Comparison of ENCODE assay signal across 16 cellular contexts in the genomic region with DNA sequence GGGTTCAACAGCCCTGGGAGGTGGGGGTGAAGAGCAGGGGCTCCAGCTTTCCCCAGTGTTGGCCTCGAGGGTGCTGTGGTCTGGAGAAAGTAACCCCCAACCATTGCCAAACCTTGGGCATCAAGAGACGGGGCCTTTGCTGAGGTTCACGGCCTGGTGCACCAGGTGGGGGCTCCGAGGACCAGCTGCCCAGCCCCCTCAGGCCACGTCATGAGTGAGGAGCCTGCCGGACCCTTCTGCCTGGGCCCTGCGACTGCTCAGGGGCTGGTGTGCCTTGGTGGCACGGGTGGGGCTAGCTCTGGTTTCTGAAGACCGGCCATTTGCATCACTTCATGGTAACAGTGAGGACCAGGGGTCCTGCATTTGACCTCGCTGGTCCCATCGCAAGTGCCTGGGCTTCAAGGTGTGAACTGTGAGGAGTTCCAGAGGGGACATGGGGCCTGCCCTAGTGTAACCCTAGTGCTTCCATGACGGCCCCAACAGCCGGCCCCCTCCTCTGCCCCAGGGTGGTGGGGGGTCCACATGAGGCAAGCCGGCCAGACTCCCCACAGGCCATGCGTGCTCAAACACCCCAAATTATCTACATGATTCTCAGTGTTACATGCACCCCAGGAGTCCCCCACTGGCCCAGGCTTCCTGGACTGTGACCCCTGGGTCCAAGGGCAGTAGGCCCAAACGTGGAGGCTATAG. TPM values are rescaled to one million over a fixed set of nuclear protein-coding genes. Genes with fewer than 3 reads are reported as not detected.
DNase-seq lines count a peak whose midpoint lies in the region; ATAC-seq and TF ChIP-seq lines count a peak whose summit lies in the region.
"Had no signal": no experiment of that assay in that cellular context is flagged by ENCODE, and none has a peak within 500 bp of the region (broad histone marks: within the 10 kb centered on the region; RNA-seq: fewer than 3 reads in every experiment).

No MANE protein-coding gene starts in this region.

- dilution Hi-C loops in mammary epithelial cell (cut with HindIII; ENCODE audit: low sequenced_read_pairs), result loop anchor here (5.0 kb wide), 2 partner anchors 76 to 106 kb away; no protein-coding TSS in a partner anchor

- H3K4me1 ChIP-seq in lower lobe of right lung, result peaks cover 10% of the 10 kb centered on the region
- H3K4me1 ChIP-seq in spleen, result peaks cover 0 to 32% (median 15%) of the 10 kb centered on the region in 6 donors
- peaks cover 12% of the 10 kb centered on the region for H3K4me1 ChIP-seq in mammary epithelial cell (ENCODE audit: insufficient read depth, low read length)

- H3K27ac ChIP-seq in lower lobe of right lung (no peak overlapping the region), spleen (no peak overlapping the region), mammary epithelial cell (ENCODE audit: insufficient read depth, low read depth, low read length) (no peak overlapping the region)
- H3K27ac ChIP-seq: 22Rv1, C4-2B had no signal

- no peak overlapping the region for H3K9ac ChIP-seq in mammary epithelial cell (ENCODE audit: insufficient read depth, low read length)

- peaks cover 2% of the 10 kb centered on the region for H3K4me1 Mint-ChIP-seq in activated CD8-positive, alpha-beta memory T cell treated with anti-CD3 and anti-CD28 coated beads, Interleukin-2, amount 10 ng/mL, durations not matched to agents 7 days and 5 days
- H3K4me1 Mint-ChIP-seq in chondrocyte (ENCODE audit: low read depth), result peaks cover 4% of the 10 kb centered on the region

- H3K36me3 ChIP-seq in lower lobe of right lung (no peaks in the 10 kb centered on the region), spleen (no peaks in the 10 kb centered on the region), mammary epithelial cell (ENCODE audit: insufficient read depth, low read length) (no peaks in the 10 kb centered on the region)
- H3K36me3 ChIP-seq: MG63 had no signal

- no peaks in the 10 kb centered on the region for H4K20me1 ChIP-seq in mammary epithelial cell (ENCODE audit: insufficient read depth, low read length)

- in situ Hi-C loops in mammary epithelial cell (cut with MboI; ENCODE audit: low sequenced_read_pairs in 2 of 2), result loop anchor here in 1 of 2 donors (5.0 kb wide), 1 partner anchor 186 kb away; the partner anchor contains the start of gene FAAP20

- H3K79me2 ChIP-seq in mammary epithelial cell (ENCODE audit: insufficient read depth, low read length), result no peaks in the 10 kb centered on the region

- no peak overlapping the region for H3K27ac Mint-ChIP-seq in activated CD8-positive, alpha-beta memory T cell treated with anti-CD3 and anti-CD28 coated beads, Interleukin-2, amount 10 ng/mL, durations not matched to agents 7 days and 5 days
- H3K27ac Mint-ChIP-seq in chondrocyte (ENCODE audit: unreplicated experiment), result no peak overlapping the region

- H3K9me3 ChIP-seq in lower lobe of right lung (no peaks in the 10 kb centered on the region), spleen (no peaks in the 10 kb centered on the region), mammary epithelial cell (replicated peaks; ENCODE audit: insufficient read depth, low read length) (no peaks in the 10 kb centered on the region)
- H3K9me3 ChIP-seq: MG63 had no signal

- no peaks in the 10 kb centered on the region for H3K27me3 Mint-ChIP-seq in activated CD8-positive, alpha-beta memory T cell treated with anti-CD3 and anti-CD28 coated beads, Interleukin-2, amount 10 ng/mL, durations not matched to agents 7 days and 5 days
- H3K27me3 Mint-ChIP-seq in chondrocyte (ENCODE audit: low read depth), result no peaks in the 10 kb centered on the region

- H3K27me3 ChIP-seq in lower lobe of right lung (ENCODE audit: low read depth) (no peaks in the 10 kb centered on the region), spleen (replicated peaks in 1 of 7) (no peaks in the 10 kb centered on the region), mammary epithelial cell (ENCODE audit: insufficient read depth, low read length) (no peaks in the 10 kb centered on the region)
- H3K27me3 ChIP-seq: MG63 had no signal

- CTCF ChIA-PET in activated CD8-positive, alpha-beta memory T cell treated with anti-CD3 and anti-CD28 coated beads, Interleukin-2, amount 10 ng/mL, durations not matched to agents 7 days and 5 days (lab: Charles Lee), result interaction anchor here (1.0 to 7.1 kb wide), 4 partner anchors 63 to 204 kb away, joined by 4 to 217 read pairs (median 6); partner anchors contain the start of gene FAAP20
- CTCF ChIA-PET in mammary epithelial cell (lab: Charles Lee; ENCODE audit: low non-redundant PET), result no interaction called here

- peak; percentile 13 for DNase-seq in activated CD8-positive, alpha-beta memory T cell treated with anti-CD3 and anti-CD28 coated beads, Interleukin-2, amount 50 U/mL, for 4 hours
- DNase-seq in activated CD8-positive, alpha-beta memory T cell treated with anti-CD3 and anti-CD28 coated beads, Interleukin-2, amount 10 ng/mL, durations not matched to agents 7 days and 5 days, result no peak
- DNase-seq in chondrocyte (ENCODE audit: low spot score) (peak; percentile 82), lower lobe of right lung (peak; percentile 14), spleen (peak; percentile 56), islet precursor cell (no peak), germinal center (ENCODE audit: low spot score) (no peak), mammary epithelial cell (no peak)
- DNase-seq: AML-193, DND-41, Karpas-422, MG63, NCI-H1436 treated with DMSO at 0.1 percent for 48 hours, NCI-H2029 had no signal

- intact Hi-C loops in lower lobe of right lung (cut with DNase I), result no loop called here
- intact Hi-C loops in spleen (cut with DNase I; ENCODE audit: low total_unique reads), result no loop called here
- intact Hi-C loops in mammary epithelial cell (cut with micrococcal nuclease), result loop anchor here (10.0 kb wide), 1 partner anchor 53 kb away; no protein-coding TSS in a partner anchor

- H3K36me3 Mint-ChIP-seq in activated CD8-positive, alpha-beta memory T cell treated with anti-CD3 and anti-CD28 coated beads, Interleukin-2, amount 10 ng/mL, durations not matched to agents 7 days and 5 days, result no peaks in the 10 kb centered on the region
- no peaks in the 10 kb centered on the region for H3K36me3 Mint-ChIP-seq in chondrocyte (ENCODE audit: low read depth)

- no peak overlapping the region for H3K4me3 ChIP-seq in lower lobe of right lung
- H3K4me3 ChIP-seq in spleen, result no peak overlapping the region
- no peak overlapping the region for H3K4me3 ChIP-seq in mammary epithelial cell (replicated peaks in 1 of 3; ENCODE audit: insufficient read depth in 1 of 3, low read depth in 2 of 3, low read length in 3 of 3)
- H3K4me3 ChIP-seq: MG63 had no signal

- TF ChIP-seq CTCF in chondrocyte (IDR thresholded peaks at IDR 0.05), result no peak
- TF ChIP-seq CTCF in lower lobe of right lung (IDR thresholded peaks at IDR 0.05), result no peak
- TF ChIP-seq CTCF in spleen (IDR thresholded peaks at IDR 0.05 in 8 of 11, conservative IDR thresholded peaks at IDR 0.05 in 3 of 11), result no peak
- TF ChIP-seq CTCF in mammary epithelial cell (conservative IDR thresholded peaks at IDR 0.05 in 1 of 2, IDR thresholded peaks at IDR 0.05 in 1 of 2; ENCODE audit: extremely low read depth in 1 of 2, insufficient read depth in 1 of 2, low read depth in 1 of 2, low read length in 2 of 2), result no peak

- no peak for ATAC-seq in activated CD8-positive, alpha-beta memory T cell treated with anti-CD3 and anti-CD28 coated beads, Interleukin-2, amount 10 ng/mL, durations not matched to agents 7 days and 5 days
- no peak for ATAC-seq in lower lobe of right lung

- WGBS in spleen, 5 donors, result 85 to 92% (median 88%) methylated on average over 13 to 16 of the region's 16 CpGs
- WGBS in mammary epithelial cell (ENCODE audit: low coverage, missing lambda C conversion rate), result 79% methylated on average over 10 of the region's 16 CpGs

- no peak overlapping the region for H3K4me2 ChIP-seq in mammary epithelial cell (ENCODE audit: insufficient read depth, low read depth, low read length)

- no TSS peak for BruUV-seq in mammary epithelial cell (replicated peaks; lab: Mats Ljungman, UMichigan)

- H2AFZ ChIP-seq in mammary epithelial cell (ENCODE audit: low read depth, low read length), result no peak overlapping the region

- TF ChIP-seq POLR2A in spleen (IDR thresholded peaks at IDR 0.05), result no peak

- no peaks in the 10 kb centered on the region for H3K9me3 Mint-ChIP-seq in activated CD8-positive, alpha-beta memory T cell treated with anti-CD3 and anti-CD28 coated beads, Interleukin-2, amount 10 ng/mL, durations not matched to agents 7 days and 5 days (ENCODE audit: low read depth)
- H3K9me3 Mint-ChIP-seq in chondrocyte (ENCODE audit: low read depth), result no peaks in the 10 kb centered on the region

- H3K4me3 Mint-ChIP-seq in activated CD8-positive, alpha-beta memory T cell treated with anti-CD3 and anti-CD28 coated beads, Interleukin-2, amount 10 ng/mL, durations not matched to agents 7 days and 5 days, result no peak overlapping the region
- H3K4me3 Mint-ChIP-seq in chondrocyte (ENCODE audit: unreplicated experiment), result no peak overlapping the region

RNA-seq across cellular contexts. Expression of gene MORN1, which starts 13.5 kb away (rescaled TPM):
- total RNA-seq in activated CD8-positive, alpha-beta memory T cell treated with anti-CD3 and anti-CD28 coated beads, Interleukin-2, amount 10 ng/mL, durations not matched to agents 7 days and 5 days, result 1 to 10 TPM; 8.0 to 8.5 TPM
- total RNA-seq in chondrocyte, result 6.7 to 10.0 TPM (median 8.1 TPM) in 3 replicates
- total RNA-seq in lower lobe of right lung, result 13.4 TPM
- 10 to 100 TPM in 2 of 7 donors, 1 to 10 TPM in 5; 5.9 to 13.5 (median 8.4) TPM for total RNA-seq in spleen
- 1 to 10 TPM; 1.9 to 5.8 (median 2.2) TPM for polyA plus RNA-seq in spleen
- 10 to 100 TPM in 1 of 2 donors, 1 to 10 TPM in 1; 9.8 to 12.8 TPM for total RNA-seq in mammary epithelial cell
- polyA plus RNA-seq in mammary epithelial cell, result 4.0 TPM
- 9.5 TPM for polyA minus RNA-seq in mammary epithelial cell

RNA-seq across cellular contexts. Expression of gene RER1, which starts 13.7 kb away (rescaled TPM):
- 100 to 1,000 TPM; 146 to 174 TPM for total RNA-seq in activated CD8-positive, alpha-beta memory T cell treated with anti-CD3 and anti-CD28 coated beads, Interleukin-2, amount 10 ng/mL, durations not matched to agents 7 days and 5 days
- total RNA-seq in chondrocyte (158 to 177 TPM (median 175 TPM) in 3 replicates), lower lobe of right lung (133 TPM), spleen (100 to 1,000 TPM in 3 of 7 donors, 10 to 100 TPM in 4; 70.1 to 131 (median 91.8) TPM), mammary epithelial cell (100 to 1,000 TPM in 1 of 2 donors, 10 to 100 TPM in 1; 45.5 to 162 TPM)
- polyA plus RNA-seq in spleen (10 to 100 TPM; 51.1 to 77.0 (median 68.7) TPM), mammary epithelial cell (131 TPM)
- 246 TPM for polyA minus RNA-seq in mammary epithelial cell

RNA-seq across cellular contexts. Expression of gene PEX10, which starts 34.5 kb away (rescaled TPM):
- total RNA-seq in activated CD8-positive, alpha-beta memory T cell treated with anti-CD3 and anti-CD28 coated beads, Interleukin-2, amount 10 ng/mL, durations not matched to agents 7 days and 5 days, result 10 to 100 TPM in 1 of 2 experiments, 1 to 10 TPM in 1; 8.7 to 12.3 TPM
- 20.6 to 33.0 TPM (median 23.4 TPM) in 3 replicates for total RNA-seq in chondrocyte
- 12.4 TPM for total RNA-seq in lower lobe of right lung
- 10 to 100 TPM; 10.2 to 18.9 (median 16.3) TPM for total RNA-seq in spleen
- 10 to 100 TPM; 12.5 to 19.1 (median 13.0) TPM for polyA plus RNA-seq in spleen
- 10 to 100 TPM; 29.5 to 32.8 TPM for total RNA-seq in mammary epithelial cell
- polyA plus RNA-seq in mammary epithelial cell, result 22.4 TPM
- polyA minus RNA-seq in mammary epithelial cell, result 10.7 TPM

Comparison
In these comparisons a context has a peak if more than half of its experiments do, and no peak if none do; other contexts are left out.
1. DNase-seq: peak in activated CD8-positive, alpha-beta memory T cell treated with anti-CD3 and anti-CD28 coated beads, Interleukin-2, amount 50 U/mL, for 4 hours (single experiment), chondrocyte (single experiment), lower lobe of right lung (single experiment) and spleen (single experiment); none in activated CD8-positive, alpha-beta memory T cell treated with anti-CD3 and anti-CD28 coated beads, Interleukin-2, amount 10 ng/mL, durations not matched to agents 7 days and 5 days (single experiment), islet precursor cell (single experiment), germinal center (single experiment) and mammary epithelial cell (single experiment).